ENCODE assay signal across 17 cellular contexts in the genomic region with DNA sequence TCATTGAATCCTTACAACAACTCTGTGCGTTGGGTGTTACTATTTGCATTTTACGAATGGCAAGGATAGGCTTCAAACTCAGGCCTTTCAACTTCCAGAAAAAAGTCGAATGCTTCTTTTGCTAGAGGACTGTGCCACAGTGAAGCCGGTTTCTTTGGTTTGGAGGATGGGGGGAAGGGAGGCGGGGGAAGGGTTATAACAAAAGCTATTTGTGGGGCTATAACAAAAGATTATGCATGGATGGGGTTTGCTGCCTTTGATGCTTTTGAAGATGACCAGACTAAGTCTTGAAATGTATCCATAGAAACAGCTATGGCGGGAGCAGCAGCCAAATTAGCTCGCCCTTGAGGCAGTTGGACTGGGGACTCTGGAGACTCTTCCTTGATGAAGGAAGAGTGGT.
"Had no signal": no experiment of that assay in that cellular context is flagged by ENCODE, and none has a peak within 500 bp of the region (broad histone marks: within the 10 kb centered on the region; RNA-seq: fewer than 3 reads in every experiment).

No MANE protein-coding gene starts in this region.

- H3K27me3 Mint-ChIP-seq: activated CD8-positive, alpha-beta T cell treated with anti-CD3 and anti-CD28 coated beads for 36 hours had no signal

- H3K4me1 Mint-ChIP-seq: activated CD4-positive, alpha-beta T cell treated with anti-CD3 and anti-CD28 coated beads, Interleukin-2, amount 10 ng/mL, durations not matched to agents 7 days and 5 days; activated CD8-positive, alpha-beta memory T cell treated with anti-CD3 and anti-CD28 coated beads, Interleukin-2, amount 10 ng/mL, durations not matched to agents 7 days and 5 days; activated naive CD4-positive, alpha-beta T cell treated with anti-CD3 and anti-CD28 coated beads, Interleukin-2, amount 10 ng/mL, durations not matched to agents 7 days and 5 days; T-cell had no signal

- H3K4me3 Mint-ChIP-seq: activated CD4-positive, alpha-beta T cell treated with anti-CD3 and anti-CD28 coated beads, Interleukin-2, amount 10 ng/mL, durations not matched to agents 7 days and 5 days; activated CD8-positive, alpha-beta memory T cell treated with anti-CD3 and anti-CD28 coated beads, Interleukin-2, amount 10 ng/mL, durations not matched to agents 7 days and 5 days; activated CD8-positive, alpha-beta T cell treated with anti-CD3 and anti-CD28 coated beads for 36 hours; activated naive CD4-positive, alpha-beta T cell treated with anti-CD3 and anti-CD28 coated beads, Interleukin-2, amount 10 ng/mL, durations not matched to agents 7 days and 5 days; effector memory CD8-positive, alpha-beta T cell; nephron; T-cell; T-helper 2 cell treated with Interferon-gamma antibody and Interleukin-4, amounts not matched to agents 5 μg/mL and 100 μg/mL, for 36 hours had no signal

- H3K9me3 Mint-ChIP-seq: activated CD4-positive, alpha-beta T cell treated with anti-CD3 and anti-CD28 coated beads, Interleukin-2, amount 10 ng/mL, durations not matched to agents 7 days and 5 days; activated CD8-positive, alpha-beta T cell treated with anti-CD3 and anti-CD28 coated beads for 36 hours; activated naive CD4-positive, alpha-beta T cell treated with anti-CD3 and anti-CD28 coated beads, Interleukin-2, amount 10 ng/mL, durations not matched to agents 7 days and 5 days; effector memory CD8-positive, alpha-beta T cell; nephron; T-cell; T-helper 2 cell treated with Interferon-gamma antibody and Interleukin-4, amounts not matched to agents 5 μg/mL and 100 μg/mL, for 36 hours had no signal

- DNase-seq: activated CD4-positive, alpha-beta T cell treated with anti-CD3 and anti-CD28 coated beads, Interleukin-2, amount 10 ng/mL, durations not matched to agents 7 days and 5 days; activated CD4-positive, CD25-positive, alpha-beta regulatory T cell treated with anti-CD3 and anti-CD28 coated beads, Interleukin-2, amount 50 U/mL, for 72 hours; activated CD8-positive, alpha-beta memory T cell treated with anti-CD3 and anti-CD28 coated beads, Interleukin-2, amount 10 ng/mL, durations not matched to agents 7 days and 5 days; activated CD8-positive, alpha-beta T cell treated with anti-CD3 and anti-CD28 coated beads for 36 hours; activated effector memory CD4-positive, alpha-beta T cell treated with anti-CD3 and anti-CD28 coated beads, Interleukin-2, amount 50 U/mL, for 16 hours; activated naive CD4-positive, alpha-beta T cell treated with anti-CD3 and anti-CD28 coated beads, Interleukin-2, amount 10 ng/mL, durations not matched to agents 7 days and 5 days; activated T-cell treated with anti-CD3 and anti-CD28 coated beads for 4 hours; dermis blood vessel endothelial cell; effector memory CD8-positive, alpha-beta T cell; left cardiac atrium; spleen; stimulated activated CD4-positive, alpha-beta T cell treated with anti-CD3 and anti-CD28 coated beads, Interleukin-4, amount 100 ng/mL, for 1 hour; stimulated activated naive CD4-positive, alpha-beta T cell; T-cell; tibial artery had no signal

- H3K36me3 Mint-ChIP-seq: activated CD8-positive, alpha-beta memory T cell treated with anti-CD3 and anti-CD28 coated beads, Interleukin-2, amount 10 ng/mL, durations not matched to agents 7 days and 5 days; activated naive CD4-positive, alpha-beta T cell treated with anti-CD3 and anti-CD28 coated beads, Interleukin-2, amount 10 ng/mL, durations not matched to agents 7 days and 5 days; T-cell had no signal

- ATAC-seq: activated CD8-positive, alpha-beta memory T cell treated with anti-CD3 and anti-CD28 coated beads, Interleukin-2, amount 10 ng/mL, durations not matched to agents 7 days and 5 days; activated CD8-positive, alpha-beta T cell treated with anti-CD3 and anti-CD28 coated beads for 36 hours; effector memory CD8-positive, alpha-beta T cell; left cardiac atrium; T-cell had no signal

- H3K27ac Mint-ChIP-seq: activated CD4-positive, alpha-beta T cell treated with anti-CD3 and anti-CD28 coated beads, Interleukin-2, amount 10 ng/mL, durations not matched to agents 7 days and 5 days; activated CD8-positive, alpha-beta memory T cell treated with anti-CD3 and anti-CD28 coated beads, Interleukin-2, amount 10 ng/mL, durations not matched to agents 7 days and 5 days; activated CD8-positive, alpha-beta T cell treated with anti-CD3 and anti-CD28 coated beads for 36 hours; activated naive CD4-positive, alpha-beta T cell treated with anti-CD3 and anti-CD28 coated beads, Interleukin-2, amount 10 ng/mL, durations not matched to agents 7 days and 5 days; effector memory CD8-positive, alpha-beta T cell; T-cell; T-helper 2 cell treated with Interferon-gamma antibody and Interleukin-4, amounts not matched to agents 5 μg/mL and 100 μg/mL, for 36 hours had no signal
